Comparison of ENCODE assay signal across 24 cellular contexts in the genomic region with DNA sequence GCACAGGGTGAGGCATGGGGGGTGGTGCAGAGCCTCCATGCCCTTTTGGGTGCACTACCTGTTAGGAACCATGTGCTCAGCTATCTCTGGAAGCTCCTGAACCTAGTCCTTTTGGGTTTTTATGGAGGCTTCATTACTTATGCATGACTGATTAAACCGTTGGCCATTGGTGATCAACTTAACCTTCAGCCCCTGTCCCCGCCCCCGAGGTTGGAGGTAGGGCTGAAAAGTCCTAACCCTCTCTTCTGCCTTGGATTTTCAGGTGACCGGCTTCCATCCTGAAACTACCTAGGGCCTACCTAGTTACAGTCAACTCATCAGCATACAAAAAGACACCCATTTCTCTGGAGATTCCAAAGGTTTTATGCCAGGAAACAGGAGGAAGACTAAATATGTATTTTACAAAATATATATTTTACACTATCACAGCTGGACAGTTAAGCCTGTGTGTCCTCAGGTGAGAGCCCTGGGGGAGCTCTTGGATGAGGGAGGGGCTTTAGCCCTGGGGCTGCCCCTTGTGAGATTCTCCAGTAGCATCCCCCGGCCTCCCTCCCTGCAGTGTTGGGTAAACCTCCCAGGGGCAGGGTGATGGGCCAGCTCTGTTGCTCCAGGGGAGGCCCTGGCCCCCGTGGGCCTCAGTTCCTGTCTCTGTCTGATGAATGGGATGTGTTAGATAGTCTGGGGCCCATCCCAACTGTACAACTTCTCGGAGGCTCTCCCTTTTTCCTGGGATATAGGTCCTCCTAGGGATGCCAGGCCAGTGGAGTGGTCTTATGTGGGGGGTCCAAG. TPM values are rescaled to one million over a fixed set of nuclear protein-coding genes. Genes with fewer than 3 reads are reported as not detected.
A peak's percentile ranks its signal among the peaks of the same experiment; 100 is the strongest.
DNase-seq lines count a peak whose midpoint lies in the region; ATAC-seq and TF ChIP-seq lines count a peak whose summit lies in the region.
"Had no signal": no experiment of that assay in that cellular context is flagged by ENCODE, and none has a peak within 500 bp of the region (broad histone marks: within the 10 kb centered on the region; RNA-seq: fewer than 3 reads in every experiment).

No MANE protein-coding gene starts in this region.

- H3K27ac ChIP-seq in right atrium auricular region: peak overlapping the region in 1 of 2 donors; percentile 78
- no peak overlapping the region for H3K27ac ChIP-seq in dorsolateral prefrontal cortex
- no peak overlapping the region for H3K27ac ChIP-seq in aorta (ENCODE audit: low read depth in 1 of 2, low read length in 2 of 2)
- H3K27ac ChIP-seq in substantia nigra (ENCODE audit: low read depth, low read length, poor library complexity, severe bottlenecking): no peak overlapping the region
- H3K27ac ChIP-seq: cardiac muscle cell had no signal

- no peak overlapping the region for H3K27ac Mint-ChIP-seq in nephron progenitor cell
- H3K27ac Mint-ChIP-seq: activated CD4-positive, alpha-beta T cell treated with anti-CD3 and anti-CD28 coated beads, Interleukin-2, amount 10 ng/mL, durations not matched to agents 7 days and 5 days; CD14-positive monocyte; naive thymus-derived CD8-positive, alpha-beta T cell; progenitor cell of endocrine pancreas; stimulated activated naive CD8-positive, alpha-beta T cell treated with anti-CD3 and anti-CD28 coated beads, Interleukin-15, amount 100 ng/mL, for 72 hours; T-cell had no signal

- H3K4me1 ChIP-seq in right atrium auricular region: peaks cover 0 to 38% of the 10 kb centered on the region in 2 donors
- no peaks in the 10 kb centered on the region for H3K4me1 ChIP-seq in aorta (ENCODE audit: control insufficient read depth in 1 of 2, insufficient read depth in 2 of 2, low read length in 2 of 2)

- H3K4me1 Mint-ChIP-seq in nephron progenitor cell: peaks cover 69% of the 10 kb centered on the region
- H3K4me1 Mint-ChIP-seq: activated CD4-positive, alpha-beta T cell treated with anti-CD3 and anti-CD28 coated beads, Interleukin-2, amount 10 ng/mL, durations not matched to agents 7 days and 5 days; CD14-positive monocyte; stimulated activated naive CD8-positive, alpha-beta T cell treated with anti-CD3 and anti-CD28 coated beads, Interleukin-15, amount 100 ng/mL, for 72 hours; T-cell had no signal

- H3K4me3 ChIP-seq in right atrium auricular region (no peak overlapping the region), dorsolateral prefrontal cortex (no peak overlapping the region), aorta (ENCODE audit: low read length in 2 of 2) (no peak overlapping the region)
- H3K4me3 ChIP-seq: cardiac muscle cell had no signal

- H3K4me3 Mint-ChIP-seq in nephron progenitor cell: peak overlapping the region; percentile 52
- H3K4me3 Mint-ChIP-seq: activated CD4-positive, alpha-beta T cell treated with anti-CD3 and anti-CD28 coated beads, Interleukin-2, amount 10 ng/mL, durations not matched to agents 7 days and 5 days; CD14-positive monocyte; naive thymus-derived CD8-positive, alpha-beta T cell; stimulated activated naive CD8-positive, alpha-beta T cell treated with anti-CD3 and anti-CD28 coated beads, Interleukin-15, amount 100 ng/mL, for 72 hours; T-cell had no signal

- TF ChIP-seq CTCF in right atrium auricular region (IDR thresholded peaks at IDR 0.05) (no peak), dorsolateral prefrontal cortex (IDR thresholded peaks at IDR 0.05 in 54 of 56, conservative IDR thresholded peaks at IDR 0.05 in 2 of 56; ENCODE audit: low read depth in 1 of 56, partially characterized antibody in 56 of 56) (no peak), nephron progenitor cell (IDR thresholded peaks at IDR 0.05) (no peak)

- ATAC-seq in Right ventricle myocardium superior (ENCODE audit: poor library complexity) (no peak), aorta (ENCODE audit: low FRiP score) (no peak), GM18511 (IDR thresholded peaks at IDR 0.05; ENCODE audit: unreplicated experiment) (no peak)
- ATAC-seq: naive thymus-derived CD8-positive, alpha-beta T cell; stimulated activated naive CD8-positive, alpha-beta T cell treated with anti-CD3 and anti-CD28 coated beads, Interleukin-15, amount 100 ng/mL, for 72 hours; T-cell had no signal

- H3K9me3 Mint-ChIP-seq in nephron progenitor cell: peaks cover 9% of the 10 kb centered on the region
- H3K9me3 Mint-ChIP-seq: activated CD4-positive, alpha-beta T cell treated with anti-CD3 and anti-CD28 coated beads, Interleukin-2, amount 10 ng/mL, durations not matched to agents 7 days and 5 days; stimulated activated naive CD8-positive, alpha-beta T cell treated with anti-CD3 and anti-CD28 coated beads, Interleukin-15, amount 100 ng/mL, for 72 hours; T-cell had no signal

- H3K36me3 Mint-ChIP-seq in nephron progenitor cell (ENCODE audit: low read depth): peaks cover 16% of the 10 kb centered on the region
- H3K36me3 Mint-ChIP-seq: CD14-positive monocyte; naive thymus-derived CD8-positive, alpha-beta T cell; T-cell had no signal

- H3K36me3 ChIP-seq in right atrium auricular region: no peaks in the 10 kb centered on the region
- H3K36me3 ChIP-seq in aorta (ENCODE audit: control insufficient read depth in 1 of 2, insufficient read depth in 2 of 2, low read length in 1 of 2): no peaks in the 10 kb centered on the region
- H3K36me3 ChIP-seq: cardiac muscle cell had no signal

- H3K27me3 ChIP-seq in right atrium auricular region (no peaks in the 10 kb centered on the region), dorsolateral prefrontal cortex (peaks cover 0 to 3% (median 0%) of the 10 kb centered on the region in 45 donors), aorta (ENCODE audit: control insufficient read depth in 1 of 2, insufficient read depth in 2 of 2, low read length in 1 of 2) (no peaks in the 10 kb centered on the region)
- H3K27me3 ChIP-seq: cardiac muscle cell had no signal

- H3K27me3 Mint-ChIP-seq in nephron progenitor cell (ENCODE audit: low read depth, poor library complexity): peaks cover 5% of the 10 kb centered on the region

- H3K9me3 ChIP-seq in right atrium auricular region (no peaks in the 10 kb centered on the region), aorta (ENCODE audit: control insufficient read depth, low read length) (no peaks in the 10 kb centered on the region)

- intact Hi-C loops in Right ventricle myocardium superior (cut with DNase I): no loop called here
- intact Hi-C loops in dorsolateral prefrontal cortex (cut with DNase I): no loop called here
- intact Hi-C loops in aorta (cut with DNase I): no loop called here

- DNase-seq in Right ventricle myocardium superior: peak; percentile 16
- no peak for DNase-seq in right atrium auricular region (ENCODE audit: low spot score)
- DNase-seq in dorsolateral prefrontal cortex: peak in 6 of 10 donors; percentile 2 to 32 (median 15)
- DNase-seq in nephron progenitor cell: no peak
- peak; percentile 26 to 55 for DNase-seq in aorta
- no peak for DNase-seq in glomerular visceral epithelial cell (ENCODE audit: extremely low spot score)
- no peak for DNase-seq in substantia nigra (lab: John Stamatoyannopoulos, UW)
- DNase-seq: activated CD4-positive, alpha-beta T cell treated with anti-CD3 and anti-CD28 coated beads, Interleukin-2, amount 10 ng/mL, durations not matched to agents 7 days and 5 days; DMS 273 treated with DMSO at 0.1 percent for 48 hours; KG1; kidney glomerular epithelial cell; mesendoderm; NCI-H187 treated with DMSO at 0.1 percent for 48 hours; NCI-H2227 treated with DMSO at 0.1 percent for 48 hours; NCI-H748 treated with DMSO at 0.1 percent for 48 hours; stimulated activated CD4-positive, alpha-beta T cell treated with anti-CD3 and anti-CD28 coated beads, Interleukin-4, amount 100 ng/mL, for 4 hours; stimulated activated naive CD8-positive, alpha-beta T cell treated with anti-CD3 and anti-CD28 coated beads, Interleukin-15, amount 100 ng/mL, for 72 hours; T-cell had no signal

- 84 to 88% methylated on average over 7 of the region's 7 CpGs for WGBS in aorta, 2 donors

RNA-seq across cellular contexts. Expression of a gene that starts 24.1 kb away (rescaled TPM):
- total RNA-seq in Right ventricle myocardium superior (1.3 TPM), right atrium auricular region (1 to 10 TPM; 1.5 to 3.5 TPM), dorsolateral prefrontal cortex (10 to 100 TPM in 4 of 120 experiments, 1 to 10 TPM in 115, under 1 TPM in 1; 0.79 to 13.1 (median 3.3) TPM), aorta (10 to 100 TPM in 1 of 2 donors, 1 to 10 TPM in 1; 9.0 to 18.5 TPM)
- polyA plus RNA-seq in aorta: 1 to 10 TPM in 1 of 2 donors, under 1 TPM in 1; 0.88 to 1.9 TPM
- total RNA-seq: naive thymus-derived CD8-positive, alpha-beta T cell; OCI-LY7 had no signal
- polyA plus RNA-seq: CD14-positive monocyte; naive thymus-derived CD8-positive, alpha-beta T cell had no signal

Comparison
In these comparisons a context has a peak if more than half of its experiments do, and no peak if none do; other contexts are left out.
1. DNase-seq: peak in Right ventricle myocardium superior (single experiment), dorsolateral prefrontal cortex (6 of 10) and aorta (2 of 2); none in right atrium auricular region (single experiment), nephron progenitor cell (single experiment), glomerular visceral epithelial cell (single experiment) and substantia nigra (0 of 49).